In the genomic region with DNA sequence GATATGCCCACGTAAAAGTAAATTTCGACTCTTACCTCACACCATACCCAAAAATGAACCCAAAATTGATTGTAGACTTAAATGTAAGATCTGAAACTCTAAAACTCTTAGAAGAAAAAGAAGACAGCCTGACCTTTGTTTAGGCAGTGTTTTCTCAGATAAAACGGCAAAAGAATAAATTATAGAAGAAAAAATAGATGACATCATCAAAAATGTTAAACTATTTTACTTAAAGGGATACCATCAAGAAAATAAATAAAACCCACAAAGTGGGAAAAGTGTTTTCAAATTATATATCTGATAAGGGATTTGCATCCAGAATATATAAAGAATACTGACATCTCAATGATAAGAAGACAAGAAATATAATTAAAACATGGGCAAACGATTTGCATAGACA, we compare ENCODE assay signal across 1 cellular context.
TF ChIP-seq lines count a peak whose summit lies in the region.

No MANE protein-coding gene starts in this region.

TF ChIP-seq in HepG2, 621 proteins besides CTCF, POLR2A, EP300 and RAD21:
- TF ChIP-seq ZNF3 (CRISPR knock-in tag; IDR thresholded peaks at IDR 0.05), result no peak
- no peak for TF ChIP-seq ZNF30 (CRISPR knock-in tag; IDR thresholded peaks at IDR 0.05)
- TF ChIP-seq ATF7 (IDR thresholded peaks at IDR 0.05), result peak; percentile 88
- no peak for TF ChIP-seq ATF7 (CRISPR knock-in tag; IDR thresholded peaks at IDR 0.05)
- TF ChIP-seq CENPX (CRISPR knock-in tag; IDR thresholded peaks at IDR 0.05), result no peak
- no peak for TF ChIP-seq ZNF772 (CRISPR knock-in tag; IDR thresholded peaks at IDR 0.05)
- TF ChIP-seq MAFF (IDR thresholded peaks at IDR 0.05; ENCODE audit: low read depth, low read length), result peak; percentile 74
- TF ChIP-seq DNMT3B (CRISPR knock-in tag; conservative IDR thresholded peaks at IDR 0.05), result no peak
- no peak for TF ChIP-seq RAD51 (IDR thresholded peaks at IDR 0.05; ENCODE audit: borderline replicate concordance)
- TF ChIP-seq, protein P1, sequence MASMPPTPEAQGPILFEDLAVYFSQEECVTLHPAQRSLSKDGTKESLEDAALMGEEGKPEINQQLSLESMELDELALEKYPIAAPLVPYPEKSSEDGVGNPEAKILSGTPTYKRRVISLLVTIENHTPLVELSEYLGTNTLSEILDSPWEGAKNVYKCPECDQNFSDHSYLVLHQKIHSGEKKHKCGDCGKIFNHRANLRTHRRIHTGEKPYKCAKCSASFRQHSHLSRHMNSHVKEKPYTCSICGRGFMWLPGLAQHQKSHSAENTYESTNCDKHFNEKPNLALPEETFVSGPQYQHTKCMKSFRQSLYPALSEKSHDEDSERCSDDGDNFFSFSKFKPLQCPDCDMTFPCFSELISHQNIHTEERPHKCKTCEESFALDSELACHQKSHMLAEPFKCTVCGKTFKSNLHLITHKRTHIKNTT (CRISPR knock-in tag; IDR thresholded peaks at IDR 0.05), result no peak
- no peak for TF ChIP-seq NR2F2 (IDR thresholded peaks at IDR 0.05; ENCODE audit: borderline replicate concordance, low read depth)
- no peak for TF ChIP-seq ZNF569 (CRISPR knock-in tag; IDR thresholded peaks at IDR 0.05; ENCODE audit: borderline replicate concordance)
- TF ChIP-seq AGO1 (IDR thresholded peaks at IDR 0.05; ENCODE audit: low read depth, low read length, poor library complexity, severe bottlenecking), result no peak
- TF ChIP-seq ISL2 (CRISPR knock-in tag; IDR thresholded peaks at IDR 0.05), result no peak
- TF ChIP-seq SATB2 (CRISPR knock-in tag; IDR thresholded peaks at IDR 0.05), result no peak
- TF ChIP-seq, protein P2, sequence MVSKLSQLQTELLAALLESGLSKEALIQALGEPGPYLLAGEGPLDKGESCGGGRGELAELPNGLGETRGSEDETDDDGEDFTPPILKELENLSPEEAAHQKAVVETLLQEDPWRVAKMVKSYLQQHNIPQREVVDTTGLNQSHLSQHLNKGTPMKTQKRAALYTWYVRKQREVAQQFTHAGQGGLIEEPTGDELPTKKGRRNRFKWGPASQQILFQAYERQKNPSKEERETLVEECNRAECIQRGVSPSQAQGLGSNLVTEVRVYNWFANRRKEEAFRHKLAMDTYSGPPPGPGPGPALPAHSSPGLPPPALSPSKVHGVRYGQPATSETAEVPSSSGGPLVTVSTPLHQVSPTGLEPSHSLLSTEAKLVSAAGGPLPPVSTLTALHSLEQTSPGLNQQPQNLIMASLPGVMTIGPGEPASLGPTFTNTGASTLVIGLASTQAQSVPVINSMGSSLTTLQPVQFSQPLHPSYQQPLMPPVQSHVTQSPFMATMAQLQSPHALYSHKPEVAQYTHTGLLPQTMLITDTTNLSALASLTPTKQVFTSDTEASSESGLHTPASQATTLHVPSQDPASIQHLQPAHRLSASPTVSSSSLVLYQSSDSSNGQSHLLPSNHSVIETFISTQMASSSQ (IDR thresholded peaks at IDR 0.05; ENCODE audit: low read depth), result no peak
- TF ChIP-seq, protein P2 (CRISPR knock-in tag; IDR thresholded peaks at IDR 0.05; ENCODE audit: borderline replicate concordance), result no peak
- TF ChIP-seq TSC22D2 (CRISPR knock-in tag; IDR thresholded peaks at IDR 0.05; ENCODE audit: borderline replicate concordance), result no peak
- no peak for TF ChIP-seq NRL (CRISPR knock-in tag; IDR thresholded peaks at IDR 0.05; ENCODE audit: borderline replicate concordance)
- no peak for TF ChIP-seq ZFP62 (CRISPR knock-in tag; IDR thresholded peaks at IDR 0.05)
- no peak for TF ChIP-seq THYN1 (CRISPR knock-in tag; IDR thresholded peaks at IDR 0.05; ENCODE audit: borderline replicate concordance, low read depth)
- TF ChIP-seq HNRNPL (IDR thresholded peaks at IDR 0.05; ENCODE audit: low read depth, low read length), result no peak
- TF ChIP-seq ZNF660 (CRISPR knock-in tag; IDR thresholded peaks at IDR 0.05; ENCODE audit: borderline replicate concordance, low read depth), result no peak
- no peak for TF ChIP-seq ZFYVE20 (CRISPR knock-in tag; IDR thresholded peaks at IDR 0.05; ENCODE audit: borderline replicate concordance, low read depth)
- peak; percentile 72 to 86 for TF ChIP-seq MAFK (conservative IDR thresholded peaks at IDR 0.05 in 1 of 2, IDR thresholded peaks at IDR 0.05 in 1 of 2; ENCODE audit: low read length in 2 of 2)
- no peak for TF ChIP-seq ZBTB1 (CRISPR knock-in tag; IDR thresholded peaks at IDR 0.05; ENCODE audit: borderline replicate concordance)
- TF ChIP-seq, protein P3, sequence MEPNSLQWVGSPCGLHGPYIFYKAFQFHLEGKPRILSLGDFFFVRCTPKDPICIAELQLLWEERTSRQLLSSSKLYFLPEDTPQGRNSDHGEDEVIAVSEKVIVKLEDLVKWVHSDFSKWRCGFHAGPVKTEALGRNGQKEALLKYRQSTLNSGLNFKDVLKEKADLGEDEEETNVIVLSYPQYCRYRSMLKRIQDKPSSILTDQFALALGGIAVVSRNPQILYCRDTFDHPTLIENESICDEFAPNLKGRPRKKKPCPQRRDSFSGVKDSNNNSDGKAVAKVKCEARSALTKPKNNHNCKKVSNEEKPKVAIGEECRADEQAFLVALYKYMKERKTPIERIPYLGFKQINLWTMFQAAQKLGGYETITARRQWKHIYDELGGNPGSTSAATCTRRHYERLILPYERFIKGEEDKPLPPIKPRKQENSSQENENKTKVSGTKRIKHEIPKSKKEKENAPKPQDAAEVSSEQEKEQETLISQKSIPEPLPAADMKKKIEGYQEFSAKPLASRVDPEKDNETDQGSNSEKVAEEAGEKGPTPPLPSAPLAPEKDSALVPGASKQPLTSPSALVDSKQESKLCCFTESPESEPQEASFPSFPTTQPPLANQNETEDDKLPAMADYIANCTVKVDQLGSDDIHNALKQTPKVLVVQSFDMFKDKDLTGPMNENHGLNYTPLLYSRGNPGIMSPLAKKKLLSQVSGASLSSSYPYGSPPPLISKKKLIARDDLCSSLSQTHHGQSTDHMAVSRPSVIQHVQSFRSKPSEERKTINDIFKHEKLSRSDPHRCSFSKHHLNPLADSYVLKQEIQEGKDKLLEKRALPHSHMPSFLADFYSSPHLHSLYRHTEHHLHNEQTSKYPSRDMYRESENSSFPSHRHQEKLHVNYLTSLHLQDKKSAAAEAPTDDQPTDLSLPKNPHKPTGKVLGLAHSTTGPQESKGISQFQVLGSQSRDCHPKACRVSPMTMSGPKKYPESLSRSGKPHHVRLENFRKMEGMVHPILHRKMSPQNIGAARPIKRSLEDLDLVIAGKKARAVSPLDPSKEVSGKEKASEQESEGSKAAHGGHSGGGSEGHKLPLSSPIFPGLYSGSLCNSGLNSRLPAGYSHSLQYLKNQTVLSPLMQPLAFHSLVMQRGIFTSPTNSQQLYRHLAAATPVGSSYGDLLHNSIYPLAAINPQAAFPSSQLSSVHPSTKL (CRISPR knock-in tag; IDR thresholded peaks at IDR 0.05), result no peak
TF ChIP-seq in HepG2: peak in this region for 3.
